Comparison of ENCODE assay signal across 29 cellular contexts in genomic region chr1:13536612-13537011, GRCh38. TPM values are rescaled to one million over a fixed set of nuclear protein-coding genes. Genes with fewer than 3 reads are reported as not detected.
"Had no signal": no experiment of that assay in that cellular context is flagged by ENCODE, and none has a peak within 500 bp of the region (broad histone marks: within the 10 kb centered on the region; RNA-seq: fewer than 3 reads in every experiment).

No MANE protein-coding gene starts in this region.

- H3K27ac ChIP-seq: coronary artery, dorsolateral prefrontal cortex, gastroesophageal sphincter, lower lobe of right lung, pancreas, testis, transverse colon, VCaP had no signal

- ATAC-seq: activated CD4-positive, CD25-positive, alpha-beta regulatory T cell treated with anti-CD3 and anti-CD28 coated beads, Interleukin-2, amount 50 U/mL, for 24 hours; gastroesophageal sphincter; lower lobe of right lung; naive thymus-derived CD8-positive, alpha-beta T cell; pancreas had no signal

- DNase-seq: activated CD4-positive, alpha-beta T cell treated with anti-CD3 and anti-CD28 coated beads for 48 hours; activated CD4-positive, alpha-beta T cell treated with anti-CD3 and anti-CD28 coated beads, Interleukin-2, amount 50 U/mL, for 48 hours; activated CD8-positive, alpha-beta memory T cell treated with anti-CD3 and anti-CD28 coated beads for 24 hours; activated effector memory CD4-positive, alpha-beta T cell treated with Interleukin-2 at 50 U/mL for 16 hours; activated naive CD4-positive, alpha-beta T cell treated with Interleukin-2 at 50 U/mL for 16 hours; anterior cingulate cortex; cerebellar nuclear complex; dorsolateral prefrontal cortex; effector memory CD4-positive, alpha-beta T cell; erythroblast; hippocampal formation; lower lobe of right lung; mesenchymal stem cell; naive thymus-derived CD8-positive, alpha-beta T cell; nucleus accumbens; pancreas; stimulated activated CD4-positive, alpha-beta T cell treated with anti-CD3 and anti-CD28 coated beads, Interleukin-2, amount 100 ng/mL, for 48 hours; stimulated activated naive CD4-positive, alpha-beta T cell treated with Interleukin-2 at 50 U/mL for 16 hours; T-helper 9 cell; testis; transverse colon had no signal

- H3K27me3 ChIP-seq: gastroesophageal sphincter, pancreas, testis, transverse colon had no signal

- H3K4me3 ChIP-seq: coronary artery, dorsolateral prefrontal cortex, gastroesophageal sphincter, lower lobe of right lung, pancreas, testis, transverse colon had no signal

- H3K36me3 ChIP-seq: gastroesophageal sphincter, lower lobe of right lung, pancreas, transverse colon had no signal

- H3K4me1 ChIP-seq: lower lobe of right lung, pancreas, testis, transverse colon had no signal

- H3K9me3 ChIP-seq: gastroesophageal sphincter, lower lobe of right lung, pancreas, testis, transverse colon had no signal

RNA-seq across cellular contexts. Expression of gene LRRC38, which starts 22.8 kb away (rescaled TPM):
- total RNA-seq: bronchial epithelial cell; lower lobe of right lung; naive thymus-derived CD8-positive, alpha-beta T cell; neural crest cell; pancreas; pulmonary artery endothelial cell; transverse colon had no signal
- polyA plus RNA-seq: keratinocyte; naive thymus-derived CD8-positive, alpha-beta T cell; pancreas had no signal

RNA-seq across cellular contexts. Expression of gene PDPN, which starts 47.0 kb away (rescaled TPM):
- total RNA-seq: naive thymus-derived CD8-positive, alpha-beta T cell; pulmonary artery endothelial cell had no signal
- polyA plus RNA-seq: naive thymus-derived CD8-positive, alpha-beta T cell had no signal
